In genomic region chr22:42519544-42520237, GRCh38 we compare ENCODE assay signal across 8 cellular contexts. TPM values are rescaled to one million over a fixed set of nuclear protein-coding genes. Genes with fewer than 3 reads are reported as not detected.
DNase-seq lines count a peak whose midpoint lies in the region; ATAC-seq and TF ChIP-seq lines count a peak whose summit lies in the region.

RRP7A (minus strand) TSS chr22:42519796; CDS start chr22:42519786, 10 bp downstream.

- peak; percentile 92 for ATAC-seq in DND-41 (ENCODE audit: insufficient read depth, low read depth)
- ATAC-seq in GM21528 (IDR thresholded peaks at IDR 0.05; ENCODE audit: low FRiP score, unreplicated experiment) = peak; percentile 57
- peak; percentile 80 to 97 (median 94) for ATAC-seq in heart left ventricle

- H3K27ac ChIP-seq in DND-41 (ENCODE audit: low read length) = peak within 1 kb of the TSS; percentile 84
- no peak within 1 kb of the TSS for H3K27ac ChIP-seq in adipose tissue (ENCODE audit: low read depth, low read length)
- H3K27ac ChIP-seq in heart left ventricle = peak within 1 kb of the TSS in 10 of 12 donors; percentile 57 to 91 (median 77)
- H3K27ac ChIP-seq in tibial nerve = peak within 1 kb of the TSS; percentile 37 to 90 (median 88)

- peaks cover 31% of the 10 kb centered on the region for H3K36me3 ChIP-seq in DND-41 (ENCODE audit: insufficient read depth, low read length)
- peaks cover 0 to 29% (median 16%) of the 10 kb centered on the region in 9 donors for H3K36me3 ChIP-seq in heart left ventricle
- peaks cover 0 to 21% (median 7%) of the 10 kb centered on the region in 3 donors for H3K36me3 ChIP-seq in tibial nerve

- H3K9me3 ChIP-seq in DND-41 (ENCODE audit: insufficient read depth, low read length, severe bottlenecking) (no peaks in the 10 kb centered on the region), heart left ventricle (no peaks in the 10 kb centered on the region), tibial nerve (no peaks in the 10 kb centered on the region)

- peaks cover 35% of the 10 kb centered on the region for H3K4me1 ChIP-seq in DND-41 (ENCODE audit: insufficient read depth, low read length)
- peaks cover 0 to 25% (median 10%) of the 10 kb centered on the region in 12 donors for H3K4me1 ChIP-seq in heart left ventricle
- peaks cover 0 to 27% (median 8%) of the 10 kb centered on the region in 4 donors for H3K4me1 ChIP-seq in tibial nerve

- peaks cover 41% of the 10 kb centered on the region for H3K79me2 ChIP-seq in DND-41 (ENCODE audit: insufficient read depth, low read length)

- TF ChIP-seq CTCF in DND-41 (IDR thresholded peaks at IDR 0.05; ENCODE audit: borderline replicate concordance, extremely low read depth, low read length, poor library complexity, severe bottlenecking) = no peak
- no peak for TF ChIP-seq CTCF in LNCaP clone FGC (IDR thresholded peaks at IDR 0.05; ENCODE audit: control insufficient read depth, extremely low read depth, insufficient read depth)
- peak in 2 of 12 donors; percentile 12 to 13 for TF ChIP-seq CTCF in heart left ventricle (IDR thresholded peaks at IDR 0.05)
- peak in 1 of 5 experiments; percentile 43 for TF ChIP-seq CTCF in tibial nerve (IDR thresholded peaks at IDR 0.05)

- H3K27me3 ChIP-seq in DND-41 (ENCODE audit: insufficient read depth, low read length, poor library complexity) (no peaks in the 10 kb centered on the region), heart left ventricle (no peaks in the 10 kb centered on the region), tibial nerve (no peaks in the 10 kb centered on the region)

- H3K4me2 ChIP-seq in DND-41 (ENCODE audit: insufficient read depth, low read length) = peak within 1 kb of the TSS; percentile 83

- peaks cover 26% of the 10 kb centered on the region for H4K20me1 ChIP-seq in DND-41 (ENCODE audit: insufficient read depth, low read length)

- H3K4me3 ChIP-seq in DND-41 (ENCODE audit: low read depth in 1 of 2, low read length in 2 of 2) = peak within 1 kb of the TSS; percentile 87 to 92
- H3K4me3 ChIP-seq in LNCaP clone FGC (ENCODE audit: low read depth, low read length) = peak within 1 kb of the TSS; percentile 60
- peak within 1 kb of the TSS; percentile 61 to 98 (median 90) for H3K4me3 ChIP-seq in heart left ventricle
- peak within 1 kb of the TSS; percentile 70 to 96 (median 88) for H3K4me3 ChIP-seq in tibial nerve

- WGBS in adipose tissue, 3 donors = 0% methylated on average over 25 to 57 of the region's 57 CpGs
- 0 to 1% (median 1%) methylated on average over 9 to 57 of the region's 57 CpGs for WGBS in heart left ventricle, 4 donors
- WGBS in tibial nerve, 2 donors = 0 to 2% methylated on average over 45 to 51 of the region's 57 CpGs

- H3K9ac ChIP-seq in DND-41 (ENCODE audit: low read depth, low read length) = peak within 1 kb of the TSS; percentile 93

- peak in 1 of 2 donors; percentile 77 for TF ChIP-seq EP300 in tibial nerve (IDR thresholded peaks at IDR 0.05)

- intact Hi-C loops in heart left ventricle (cut with DNase I) = loop anchor here in 1 of 10 donors (5.0 to 10.0 kb wide), 2 partner anchors 68 to 95 kb away; partner anchors contain the start of gene POLDIP3

- TF ChIP-seq POLR2A in heart left ventricle (IDR thresholded peaks at IDR 0.05) = peak in 1 of 2 donors; percentile 79
- TF ChIP-seq POLR2A in tibial nerve (IDR thresholded peaks at IDR 0.05) = peak; percentile 52 to 70

- DNase-seq in DND-41 = peak; percentile 89
- DNase-seq in LNCaP clone FGC (ENCODE audit: low read depth) = no peak
- DNase-seq in T-helper 1 cell = peak; percentile 71 to 90 (median 78)
- peak; percentile 79 to 93 (median 85) for DNase-seq in heart left ventricle
- DNase-seq in pons (ENCODE audit: low spot score) = peak; percentile 64
- DNase-seq in tibial nerve (ENCODE audit: low spot score in 2 of 2) = peak; percentile 74 to 82

- peak within 1 kb of the TSS; percentile 82 for H2AFZ ChIP-seq in DND-41 (ENCODE audit: low read depth, low read length)

RNA-seq across cellular contexts. Expression of gene RRP7A, which starts in this region (rescaled TPM):
- polyA plus RNA-seq in adipose tissue = 10 to 100 TPM in 2 of 3 donors, 1 to 10 TPM in 1; 8.0 to 23.5 (median 12.9) TPM
- total RNA-seq in heart left ventricle = 10 to 100 TPM; 14.0 to 39.5 (median 25.6) TPM
- polyA plus RNA-seq in heart left ventricle = 10 to 100 TPM; 20.5 to 29.1 TPM
- 10 to 100 TPM; 25.7 to 37.8 (median 29.6) TPM for total RNA-seq in tibial nerve
